ENCODE assay signal across 10 cellular contexts in genomic region chr20:33299111-33299603, GRCh38. TPM values are rescaled to one million over a fixed set of nuclear protein-coding genes. Genes with fewer than 3 reads are reported as not detected.
DNase-seq lines count a peak whose midpoint lies in the region; TF ChIP-seq lines count a peak whose summit lies in the region.
"Had no signal": no experiment of that assay in that cellular context is flagged by ENCODE, and none has a peak within 500 bp of the region (broad histone marks: within the 10 kb centered on the region; RNA-seq: fewer than 3 reads in every experiment).

No MANE protein-coding gene starts in this region.

- H3K4me3 ChIP-seq in WI38 (ENCODE audit: low read depth, low read length) (no peak overlapping the region), kidney epithelial cell (ENCODE audit: low read depth, low read length) (no peak overlapping the region)
- H3K4me3 ChIP-seq: BLaER1 had no signal

- TF ChIP-seq CTCF in WI38 (IDR thresholded peaks at IDR 0.05; ENCODE audit: low read depth, low read length) (peak; percentile 95), kidney epithelial cell (IDR thresholded peaks at IDR 0.05; ENCODE audit: insufficient read depth, low read length, poor library complexity, severe bottlenecking) (peak; percentile 88)

- in situ Hi-C loops in T47D (cut with HindIII; ENCODE audit: low pct_unique_long_range_greater_than_20kb, low sequenced_read_pairs), result no loop called here

- H3K36me3 ChIP-seq in kidney epithelial cell (ENCODE audit: control insufficient read depth, insufficient read depth, low read length), result no peaks in the 10 kb centered on the region
- H3K36me3 ChIP-seq: BLaER1 had no signal

- peak; percentile 50 for DNase-seq in NCI-H1436 (lab: John Stamatoyannopoulos, UW)
- no peak for DNase-seq in NCI-H1436 treated with DMSO at 0.1 percent for 48 hours (lab: John Stamatoyannopoulos, UW)
- peak; percentile 42 for DNase-seq in NCI-H2029 (lab: John Stamatoyannopoulos, UW)
- DNase-seq in T47D (ENCODE audit: low read depth in 1 of 2, low spot score in 1 of 2), result peak; percentile 73 to 83
- no peak for DNase-seq in kidney epithelial cell (ENCODE audit: low read depth)
- DNase-seq in stimulated activated CD4-positive, alpha-beta T cell treated with anti-CD3 and anti-CD28 coated beads, Interleukin-2, amount 100 ng/mL, for 24 hours, result peak; percentile 81 to 82
- no peak for DNase-seq in NCI-H187 treated with DMSO at 0.1 percent for 48 hours (lab: John Stamatoyannopoulos, UW)

- peaks cover 3% of the 10 kb centered on the region for H3K27me3 ChIP-seq in kidney epithelial cell (ENCODE audit: control insufficient read depth, insufficient read depth, low read length)
- H3K27me3 ChIP-seq: BLaER1 had no signal

RNA-seq across cellular contexts. Expression of gene BPIFB1, which starts 16.1 kb away (rescaled TPM):
- total RNA-seq in kidney epithelial cell, result not detected in 2 replicates
- total RNA-seq: mononuclear cell had no signal

Comparison
In these comparisons a context has a peak if more than half of its experiments do, and no peak if none do; other contexts are left out.
1. DNase-seq: peak in NCI-H1436 (single experiment), NCI-H2029 (single experiment), T47D (2 of 2) and stimulated activated CD4-positive, alpha-beta T cell treated with anti-CD3 and anti-CD28 coated beads, Interleukin-2, amount 100 ng/mL, for 24 hours (2 of 2); none in NCI-H1436 treated with DMSO at 0.1 percent for 48 hours (single experiment), kidney epithelial cell (single experiment) and NCI-H187 treated with DMSO at 0.1 percent for 48 hours (single experiment).